In genomic region chr14:74713395-74713735, GRCh38 we compare ENCODE assay signal across 8 cellular contexts. TPM values are rescaled to one million over a fixed set of nuclear protein-coding genes. Genes with fewer than 3 reads are reported as not detected.
A peak's percentile ranks its signal among the peaks of the same experiment; 100 is the strongest.
DNase-seq lines count a peak whose midpoint lies in the region; FAIRE-seq and TF ChIP-seq lines count a peak whose summit lies in the region.

No MANE protein-coding gene starts in this region.

- no peaks in the 10 kb centered on the region for H3K9me3 ChIP-seq in SU-DHL-6 (ENCODE audit: insufficient read depth, low read length)

- H3K79me2 ChIP-seq in SU-DHL-6 (ENCODE audit: insufficient read depth, low read length): peaks cover 64% of the 10 kb centered on the region

- 0 out of 2 replicates have a peak, but pooled peaks cover 5% of the 10 kb centered on the region for H3F3A ChIP-seq in SU-DHL-6 (ENCODE audit: insufficient read depth)

- H2AFZ ChIP-seq in SU-DHL-6 (ENCODE audit: low read depth, low read length, severe bottlenecking): peak overlapping the region; percentile 29

- DNase-seq in GM12892 (ENCODE audit: insufficient read length) (no peak), fibroblast of villous mesenchyme (ENCODE audit: low read depth) (no peak), NCI-H187 treated with DMSO at 0.1 percent for 48 hours (lab: John Stamatoyannopoulos, UW) (no peak), foreskin melanocyte (no peak), activated gamma-delta T cell (lab: John Stamatoyannopoulos, UW) (no peak)
- DNase-seq in stimulated activated CD4-positive, alpha-beta T cell treated with anti-CD3 and anti-CD28 coated beads, Interleukin-4, amount 100 ng/mL, for 4 hours: no peak

- TF ChIP-seq CTCF in SU-DHL-6 (IDR thresholded peaks at IDR 0.05; ENCODE audit: insufficient read depth, low read length, poor library complexity, severe bottlenecking) (no peak), fibroblast of villous mesenchyme (IDR thresholded peaks at IDR 0.05; ENCODE audit: insufficient read depth, low read depth, low read length) (no peak)

- H3K4me3 ChIP-seq in SU-DHL-6 (ENCODE audit: insufficient read depth, low read length, poor library complexity, severe bottlenecking) (peak overlapping the region; percentile 90), fibroblast of villous mesenchyme (ENCODE audit: low read depth, low read length) (peak overlapping the region; percentile 98), rectal smooth muscle tissue (ENCODE audit: low read length) (peak overlapping the region; percentile 99)

- no peak for TF ChIP-seq POLR2A in GM12892 (IDR thresholded peaks at IDR 0.05; ENCODE audit: low read depth, low read length)

- H3K9me2 ChIP-seq in SU-DHL-6 (replicated peaks; ENCODE audit: insufficient read depth, low read length): no peaks in the 10 kb centered on the region

- peak overlapping the region; percentile 70 for H3K9ac ChIP-seq in SU-DHL-6 (ENCODE audit: low read length)
- peak overlapping the region; percentile 86 for H3K9ac ChIP-seq in rectal smooth muscle tissue (ENCODE audit: low read length)

- FAIRE-seq in GM12892 (lab: Jason Lieb, UNC): peak; percentile 5

- H3K4me2 ChIP-seq in SU-DHL-6 (ENCODE audit: low read depth, low read length, poor library complexity, severe bottlenecking): peak overlapping the region; percentile 84

- H3K36me3 ChIP-seq in SU-DHL-6 (ENCODE audit: low read length) (peaks cover 18% of the 10 kb centered on the region; the same call in 1 of the 2 replicates), rectal smooth muscle tissue (ENCODE audit: control insufficient read depth, insufficient read depth, low read length) (peaks cover 4% of the 10 kb centered on the region)

- H3K27me3 ChIP-seq in SU-DHL-6 (ENCODE audit: low read length) (no peaks in the 10 kb centered on the region), rectal smooth muscle tissue (ENCODE audit: control insufficient read depth, insufficient read depth, low read length) (no peaks in the 10 kb centered on the region)

- no peaks in the 10 kb centered on the region for H3K4me1 ChIP-seq in rectal smooth muscle tissue (ENCODE audit: control insufficient read depth, insufficient read depth, low read length)

- H4K20me1 ChIP-seq in SU-DHL-6 (ENCODE audit: low read depth, low read length): no peaks in the 10 kb centered on the region

- H3K27ac ChIP-seq in SU-DHL-6 (ENCODE audit: low read depth, low read length) (no peak overlapping the region), rectal smooth muscle tissue (ENCODE audit: low read depth, low read length) (peak overlapping the region; percentile 79)

RNA-seq across cellular contexts. Expression of gene FCF1, which starts 0.4 kb away (rescaled TPM):
- 45.8 TPM for polyA plus RNA-seq in GM12892 (2012; ENCODE audit: missing spikeins)
- 22.5 and 24.2 TPM in 2 replicates for total RNA-seq in fibroblast of villous mesenchyme

RNA-seq across cellular contexts. Expression of gene AREL1, which starts 0.5 kb away (rescaled TPM):
- polyA plus RNA-seq in GM12892 (2012; ENCODE audit: missing spikeins): 14.4 TPM
- 39.0 and 44.5 TPM in 2 replicates for total RNA-seq in fibroblast of villous mesenchyme

RNA-seq across cellular contexts. Expression of gene YLPM1, which starts 49.8 kb away (rescaled TPM):
- 27.6 TPM for polyA plus RNA-seq in GM12892 (2012; ENCODE audit: missing spikeins)
- total RNA-seq in fibroblast of villous mesenchyme: 43.8 and 44.5 TPM in 2 replicates
